Comparison of ENCODE assay signal across 1 cellular context in the genomic region with DNA sequence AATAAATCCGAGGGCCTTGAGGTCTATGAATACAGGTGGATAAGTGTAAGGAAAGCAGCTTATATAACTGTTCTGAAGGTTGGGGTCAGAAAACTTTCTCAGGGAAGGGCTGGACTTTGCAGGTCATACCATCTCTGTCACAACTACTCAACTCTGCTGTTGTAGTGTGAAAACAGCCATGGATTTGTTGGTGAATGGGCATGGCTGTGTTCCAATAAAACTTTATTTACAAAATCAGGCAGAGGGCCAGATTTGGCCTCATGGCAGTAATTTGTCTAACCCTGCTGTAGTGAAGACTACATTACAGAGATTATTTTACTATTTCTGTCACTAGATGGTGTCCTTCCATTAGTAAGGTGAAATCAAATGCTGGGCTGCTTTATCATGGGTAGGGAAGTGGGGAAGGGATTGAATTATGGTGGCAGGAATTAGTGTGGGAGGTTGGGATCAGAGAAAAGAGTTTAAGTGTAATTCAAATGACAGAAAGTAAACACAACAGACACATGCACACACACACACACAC.
TF ChIP-seq lines count a peak whose summit lies in the region.

No MANE protein-coding gene starts in this region.

TF ChIP-seq in HepG2, 621 proteins besides CTCF, POLR2A, EP300 and RAD21 (continued from another document):
- TF ChIP-seq, protein P1, sequence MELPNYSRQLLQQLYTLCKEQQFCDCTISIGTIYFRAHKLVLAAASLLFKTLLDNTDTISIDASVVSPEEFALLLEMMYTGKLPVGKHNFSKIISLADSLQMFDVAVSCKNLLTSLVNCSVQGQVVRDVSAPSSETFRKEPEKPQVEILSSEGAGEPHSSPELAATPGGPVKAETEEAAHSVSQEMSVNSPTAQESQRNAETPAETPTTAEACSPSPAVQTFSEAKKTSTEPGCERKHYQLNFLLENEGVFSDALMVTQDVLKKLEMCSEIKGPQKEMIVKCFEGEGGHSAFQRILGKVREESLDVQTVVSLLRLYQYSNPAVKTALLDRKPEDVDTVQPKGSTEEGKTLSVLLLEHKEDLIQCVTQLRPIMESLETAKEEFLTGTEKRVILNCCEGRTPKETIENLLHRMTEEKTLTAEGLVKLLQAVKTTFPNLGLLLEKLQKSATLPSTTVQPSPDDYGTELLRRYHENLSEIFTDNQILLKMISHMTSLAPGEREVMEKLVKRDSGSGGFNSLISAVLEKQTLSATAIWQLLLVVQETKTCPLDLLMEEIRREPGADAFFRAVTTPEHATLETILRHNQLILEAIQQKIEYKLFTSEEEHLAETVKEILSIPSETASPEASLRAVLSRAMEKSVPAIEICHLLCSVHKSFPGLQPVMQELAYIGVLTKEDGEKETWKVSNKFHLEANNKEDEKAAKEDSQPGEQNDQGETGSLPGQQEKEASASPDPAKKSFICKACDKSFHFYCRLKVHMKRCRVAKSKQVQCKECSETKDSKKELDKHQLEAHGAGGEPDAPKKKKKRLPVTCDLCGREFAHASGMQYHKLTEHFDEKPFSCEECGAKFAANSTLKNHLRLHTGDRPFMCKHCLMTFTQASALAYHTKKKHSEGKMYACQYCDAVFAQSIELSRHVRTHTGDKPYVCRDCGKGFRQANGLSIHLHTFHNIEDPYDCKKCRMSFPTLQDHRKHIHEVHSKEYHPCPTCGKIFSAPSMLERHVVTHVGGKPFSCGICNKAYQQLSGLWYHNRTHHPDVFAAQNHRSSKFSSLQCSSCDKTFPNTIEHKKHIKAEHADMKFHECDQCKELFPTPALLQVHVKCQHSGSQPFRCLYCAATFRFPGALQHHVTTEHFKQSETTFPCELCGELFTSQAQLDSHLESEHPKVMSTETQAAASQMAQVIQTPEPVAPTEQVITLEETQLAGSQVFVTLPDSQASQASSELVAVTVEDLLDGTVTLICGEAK (IDR thresholded peaks at IDR 0.05): no peak
- TF ChIP-seq, protein P1 (CRISPR knock-in tag; IDR thresholded peaks at IDR 0.05): peak; percentile 60; the same call in 1 of the 2 replicates
- TF ChIP-seq, protein P2, sequence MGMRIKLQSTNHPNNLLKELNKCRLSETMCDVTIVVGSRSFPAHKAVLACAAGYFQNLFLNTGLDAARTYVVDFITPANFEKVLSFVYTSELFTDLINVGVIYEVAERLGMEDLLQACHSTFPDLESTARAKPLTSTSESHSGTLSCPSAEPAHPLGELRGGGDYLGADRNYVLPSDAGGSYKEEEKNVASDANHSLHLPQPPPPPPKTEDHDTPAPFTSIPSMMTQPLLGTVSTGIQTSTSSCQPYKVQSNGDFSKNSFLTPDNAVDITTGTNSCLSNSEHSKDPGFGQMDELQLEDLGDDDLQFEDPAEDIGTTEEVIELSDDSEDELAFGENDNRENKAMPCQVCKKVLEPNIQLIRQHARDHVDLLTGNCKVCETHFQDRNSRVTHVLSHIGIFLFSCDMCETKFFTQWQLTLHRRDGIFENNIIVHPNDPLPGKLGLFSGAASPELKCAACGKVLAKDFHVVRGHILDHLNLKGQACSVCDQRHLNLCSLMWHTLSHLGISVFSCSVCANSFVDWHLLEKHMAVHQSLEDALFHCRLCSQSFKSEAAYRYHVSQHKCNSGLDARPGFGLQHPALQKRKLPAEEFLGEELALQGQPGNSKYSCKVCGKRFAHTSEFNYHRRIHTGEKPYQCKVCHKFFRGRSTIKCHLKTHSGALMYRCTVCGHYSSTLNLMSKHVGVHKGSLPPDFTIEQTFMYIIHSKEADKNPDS (CRISPR knock-in tag; IDR thresholded peaks at IDR 0.05): no peak
- peak; percentile 64 for TF ChIP-seq STAG1 (CRISPR knock-in tag; IDR thresholded peaks at IDR 0.05)
